Comparison of ENCODE assay signal across 11 cellular contexts in the genomic region with DNA sequence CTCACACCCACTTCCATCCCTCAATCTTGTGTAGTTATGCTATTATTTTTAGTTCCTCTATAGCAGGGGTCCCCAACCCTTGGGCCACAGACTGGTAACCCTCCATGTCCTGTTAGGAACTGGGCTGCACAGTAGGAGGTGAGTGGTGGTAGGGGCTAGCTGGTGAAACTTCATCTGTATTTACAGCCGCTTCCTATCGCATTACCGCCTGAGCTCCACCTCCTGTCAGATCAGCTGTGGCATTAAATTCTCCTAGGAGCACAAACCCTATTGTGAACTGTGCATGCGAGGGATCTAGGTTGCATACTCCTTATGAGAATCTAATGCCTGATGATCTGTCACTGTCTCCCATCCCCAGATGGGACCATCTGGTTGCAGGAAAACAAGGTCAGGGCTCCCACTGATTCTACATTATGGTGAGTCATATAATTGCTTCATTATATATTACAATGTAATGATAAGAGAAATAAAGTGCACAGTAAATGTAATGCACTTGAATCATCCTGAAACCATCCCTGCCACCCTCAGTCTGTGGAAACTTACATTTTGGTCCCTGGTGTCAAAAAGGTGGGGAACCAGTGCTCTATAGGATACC. TPM values are rescaled to one million over a fixed set of nuclear protein-coding genes. Genes with fewer than 3 reads are reported as not detected.
DNase-seq lines count a peak whose midpoint lies in the region; ATAC-seq and TF ChIP-seq lines count a peak whose summit lies in the region.
"Had no signal": no experiment of that assay in that cellular context is flagged by ENCODE, and none has a peak within 500 bp of the region (broad histone marks: within the 10 kb centered on the region; RNA-seq: fewer than 3 reads in every experiment).

No MANE protein-coding gene starts in this region.

- H4K20me1 ChIP-seq in neural progenitor cell (ENCODE audit: low read depth), result peaks cover 26% of the 10 kb centered on the region

- peaks cover 8% of the 10 kb centered on the region for H3K27me3 Mint-ChIP-seq in neural progenitor cell (ENCODE audit: insufficient read depth, low read depth)

- H3K9me3 ChIP-seq in ascending aorta (no peaks in the 10 kb centered on the region), neural progenitor cell (ENCODE audit: low read depth) (no peaks in the 10 kb centered on the region)
- H3K9me3 ChIP-seq: neutrophil, suprapubic skin had no signal

- H3K27me3 ChIP-seq in ascending aorta (no peaks in the 10 kb centered on the region), neural progenitor cell (peaks cover 40% of the 10 kb centered on the region), H7 (ENCODE audit: control insufficient read depth, insufficient read depth, low read length) (no peaks in the 10 kb centered on the region; the same call in 1 of the 2 replicates)
- H3K27me3 ChIP-seq: suprapubic skin had no signal

- intact Hi-C loops in ascending aorta (cut with DNase I), result loop anchor here (5.0 kb wide), 4 partner anchors 98 to 1782 kb away; a partner anchor contains a TSS

- no peaks in the 10 kb centered on the region for H3K36me3 ChIP-seq in ascending aorta
- no peaks in the 10 kb centered on the region for H3K36me3 ChIP-seq in neural progenitor cell
- H3K36me3 ChIP-seq in H7 (replicated peaks; ENCODE audit: control insufficient read depth, insufficient read depth, low read length), result no peaks in the 10 kb centered on the region
- H3K36me3 ChIP-seq: neutrophil, suprapubic skin had no signal

- 0 out of 2 replicates have a peak overlapping the region, but pooled peaks have one; percentile 67 for H3K4me3 ChIP-seq in LNCaP clone FGC (ENCODE audit: low read depth, low read length)
- H3K4me3 ChIP-seq in ascending aorta, result no peak overlapping the region
- no peak overlapping the region for H3K4me3 ChIP-seq in neural progenitor cell
- no peak overlapping the region for H3K4me3 ChIP-seq in H7 (ENCODE audit: insufficient read depth, low read depth, low read length)

- DNase-seq in NCI-H748 (lab: John Stamatoyannopoulos, UW; ENCODE audit: unreplicated experiment) (peak; percentile 19), NCI-H748 treated with DMSO at 0.1 percent for 48 hours (lab: John Stamatoyannopoulos, UW) (no peak), LNCaP clone FGC (ENCODE audit: low read depth) (no peak), ascending aorta (ENCODE audit: low spot score in 2 of 2) (no peak), neural progenitor cell (ENCODE audit: low spot score) (no peak), H7 (no peak)
- DNase-seq in stimulated activated naive CD4-positive, alpha-beta T cell (lab: John Stamatoyannopoulos, UW), result no peak
- DNase-seq: stimulated activated CD4-positive, alpha-beta T cell treated with anti-CD3 and anti-CD28 coated beads, Interleukin-4, amount 100 ng/mL, for 1 hour had no signal

- H3K4me1 Mint-ChIP-seq in neural progenitor cell, result peaks cover 16% of the 10 kb centered on the region

- H3K79me2 ChIP-seq in neural progenitor cell (ENCODE audit: low read depth), result no peaks in the 10 kb centered on the region

- no peak overlapping the region for H2AFZ ChIP-seq in neural progenitor cell (replicated peaks)

- no peak overlapping the region for H3K4me2 ChIP-seq in neural progenitor cell

- peaks cover 0 to 18% of the 10 kb centered on the region in 2 donors for H3K4me1 ChIP-seq in ascending aorta
- peaks cover 20% of the 10 kb centered on the region for H3K4me1 ChIP-seq in neural progenitor cell

- H3K27ac Mint-ChIP-seq in neural progenitor cell, result no peak overlapping the region

- H3K9me3 Mint-ChIP-seq in neural progenitor cell, result no peaks in the 10 kb centered on the region

- peak overlapping the region; percentile 69 for H3K4me3 Mint-ChIP-seq in neural progenitor cell

- H3K27ac ChIP-seq in ascending aorta (peak overlapping the region; percentile 92 to 98), neural progenitor cell (no peak overlapping the region)
- H3K27ac ChIP-seq: neutrophil had no signal

- no peak for ATAC-seq in HG02610 (IDR thresholded peaks at IDR 0.05; ENCODE audit: unreplicated experiment)

- peaks cover 37% of the 10 kb centered on the region for H3F3A ChIP-seq in neural progenitor cell (ENCODE audit: low read depth)

- peaks cover 2% of the 10 kb centered on the region for H3K36me3 Mint-ChIP-seq in neural progenitor cell

- TF ChIP-seq CTCF in LNCaP clone FGC (IDR thresholded peaks at IDR 0.05; ENCODE audit: control insufficient read depth, extremely low read depth, insufficient read depth), result no peak
- no peak for TF ChIP-seq CTCF in ascending aorta (IDR thresholded peaks at IDR 0.05)
- TF ChIP-seq CTCF in neural progenitor cell (IDR thresholded peaks at IDR 0.05), result no peak

- H3K9ac ChIP-seq in neural progenitor cell, result no peak overlapping the region

RNA-seq across cellular contexts. Expression of a gene that starts 1.6 kb away (rescaled TPM):
- total RNA-seq in ascending aorta (95.3 TPM), neural progenitor cell (ENCODE audit: low replicate concordance) (4.2 and 6.8 TPM in 2 replicates)
- total RNA-seq in H7 (2014; rRNA removed; shearing (Covaris generic)), result 12.4 and 16.7 TPM in 2 replicates

RNA-seq across cellular contexts. Expression of a gene that starts 42.9 kb away (rescaled TPM):
- total RNA-seq in ascending aorta, result 9.3 TPM
- 3.4 and 7.3 TPM in 2 replicates for total RNA-seq in neural progenitor cell (ENCODE audit: low replicate concordance)
- total RNA-seq in H7 (2014; rRNA removed; shearing (Covaris generic)), result 19.4 and 23.9 TPM in 2 replicates
